ENCODE assay signal across 23 cellular contexts in genomic region chr11:118521892-118522311, GRCh38. TPM values are rescaled to one million over a fixed set of nuclear protein-coding genes. Genes with fewer than 3 reads are reported as not detected.
DNase-seq lines count a peak whose midpoint lies in the region; ATAC-seq and TF ChIP-seq lines count a peak whose summit lies in the region.
"Had no signal": no experiment of that assay in that cellular context is flagged by ENCODE, and none has a peak within 500 bp of the region (broad histone marks: within the 10 kb centered on the region; RNA-seq: fewer than 3 reads in every experiment).

No MANE protein-coding gene starts in this region.

- peaks cover 8% of the 10 kb centered on the region for H3K4me1 Mint-ChIP-seq in activated B cell treated with CpG ODN at 0.5 μM for 24 hours
- H3K4me1 Mint-ChIP-seq: activated CD8-positive, alpha-beta memory T cell treated with anti-CD3 and anti-CD28 coated beads, Interleukin-2, amount 10 ng/mL, durations not matched to agents 7 days and 5 days had no signal

- CTCF ChIA-PET in activated B cell treated with CpG ODN at 0.5 μM for 24 hours (lab: Charles Lee), result no interaction called here

- no peak overlapping the region for H3K4me3 Mint-ChIP-seq in activated B cell treated with CpG ODN at 0.5 μM for 24 hours
- H3K4me3 Mint-ChIP-seq: activated CD8-positive, alpha-beta memory T cell treated with anti-CD3 and anti-CD28 coated beads, Interleukin-2, amount 10 ng/mL, durations not matched to agents 7 days and 5 days; CD8-positive, alpha-beta T cell had no signal

- no peaks in the 10 kb centered on the region for H3K27me3 ChIP-seq in right cardiac atrium (ENCODE audit: control insufficient read depth, insufficient read depth)
- H3K27me3 ChIP-seq in right atrium auricular region, result no peaks in the 10 kb centered on the region
- no peaks in the 10 kb centered on the region for H3K27me3 ChIP-seq in upper lobe of right lung
- H3K27me3 ChIP-seq: dorsolateral prefrontal cortex, right lobe of liver had no signal

- H3K9me3 ChIP-seq in right cardiac atrium (ENCODE audit: control insufficient read depth, low read length) (no peaks in the 10 kb centered on the region), right atrium auricular region (no peaks in the 10 kb centered on the region), upper lobe of right lung (no peaks in the 10 kb centered on the region)
- H3K9me3 ChIP-seq: mucosa of descending colon, right lobe of liver had no signal

- DNase-seq in right cardiac atrium, result no peak
- no peak for DNase-seq in right atrium auricular region (ENCODE audit: low spot score)
- DNase-seq in activated B cell treated with CpG ODN at 0.5 μM for 24 hours, result no peak
- DNase-seq in upper lobe of right lung, result no peak
- no peak for DNase-seq in Ammon's horn (ENCODE audit: low spot score)
- DNase-seq in middle frontal gyrus (ENCODE audit: extremely low spot score, low spot score), result no peak
- DNase-seq in occipital lobe (lab: John Stamatoyannopoulos, UW), result no peak
- DNase-seq: activated CD8-positive, alpha-beta memory T cell treated with anti-CD3 and anti-CD28 coated beads, Interleukin-2, amount 10 ng/mL, durations not matched to agents 7 days and 5 days; activated gamma-delta T cell; CD8-positive, alpha-beta T cell; DND-41; dorsolateral prefrontal cortex; erythroblast; GM23248; left colon; mucosa of descending colon; NCI-H1048; NCI-H2081; NCI-H510A treated with DMSO at 0.1 percent for 48 hours; right lobe of liver; stimulated activated CD4-positive, alpha-beta T cell treated with anti-CD3 and anti-CD28 coated beads, Interleukin-2, amount 100 ng/mL, for 24 hours had no signal

- peaks cover 58% of the 10 kb centered on the region for H3K36me3 Mint-ChIP-seq in activated B cell treated with CpG ODN at 0.5 μM for 24 hours (ENCODE audit: low read depth)

- POLR2A ChIA-PET in activated B cell treated with CpG ODN at 0.5 μM for 24 hours (lab: Charles Lee), result no interaction called here

- H3K4me3 ChIP-seq in right cardiac atrium (ENCODE audit: low read length), result no peak overlapping the region
- no peak overlapping the region for H3K4me3 ChIP-seq in right atrium auricular region
- no peak overlapping the region for H3K4me3 ChIP-seq in upper lobe of right lung
- H3K4me3 ChIP-seq: dorsolateral prefrontal cortex, GM23248, mucosa of descending colon, right lobe of liver had no signal

- H3K9me3 Mint-ChIP-seq in activated B cell treated with CpG ODN at 0.5 μM for 24 hours, result no peaks in the 10 kb centered on the region
- H3K9me3 Mint-ChIP-seq: CD8-positive, alpha-beta T cell had no signal

- WGBS in right cardiac atrium, result 57% methylated on average over 13 of the region's 13 CpGs

- intact Hi-C loops in right cardiac atrium (cut with DNase I) (no loop called here), activated B cell treated with CpG ODN at 0.5 μM for 24 hours (cut with micrococcal nuclease) (no loop called here), upper lobe of right lung (cut with DNase I) (no loop called here)

- no peak overlapping the region for H3K27ac ChIP-seq in right cardiac atrium (ENCODE audit: low read length)
- H3K27ac ChIP-seq in right atrium auricular region, result peak overlapping the region in 1 of 2 donors; percentile 42
- H3K27ac ChIP-seq in upper lobe of right lung, result no peak overlapping the region
- H3K27ac ChIP-seq: GM23248 had no signal

- H3K27me3 Mint-ChIP-seq in activated B cell treated with CpG ODN at 0.5 μM for 24 hours, result no peaks in the 10 kb centered on the region
- H3K27me3 Mint-ChIP-seq: activated CD8-positive, alpha-beta memory T cell treated with anti-CD3 and anti-CD28 coated beads, Interleukin-2, amount 10 ng/mL, durations not matched to agents 7 days and 5 days had no signal

- peak overlapping the region; percentile 1 for H3K27ac Mint-ChIP-seq in activated B cell treated with CpG ODN at 0.5 μM for 24 hours
- H3K27ac Mint-ChIP-seq: activated CD8-positive, alpha-beta memory T cell treated with anti-CD3 and anti-CD28 coated beads, Interleukin-2, amount 10 ng/mL, durations not matched to agents 7 days and 5 days had no signal

- ATAC-seq in right cardiac atrium (peak; percentile 42 to 44), HG03432 (IDR thresholded peaks at IDR 0.05; ENCODE audit: unreplicated experiment) (peak; percentile 57), activated B cell treated with CpG ODN at 0.5 μM for 24 hours (ENCODE audit: low read depth) (peak; percentile 78), upper lobe of right lung (peak; percentile 35)
- ATAC-seq: activated CD8-positive, alpha-beta memory T cell treated with anti-CD3 and anti-CD28 coated beads, Interleukin-2, amount 10 ng/mL, durations not matched to agents 7 days and 5 days; CD8-positive, alpha-beta T cell; left colon; mucosa of descending colon; right lobe of liver had no signal

- H3K4me1 ChIP-seq in right cardiac atrium (ENCODE audit: control insufficient read depth, insufficient read depth, low read length) (no peaks in the 10 kb centered on the region), right atrium auricular region (peaks cover 0 to 23% of the 10 kb centered on the region in 2 donors), upper lobe of right lung (peaks cover 11% of the 10 kb centered on the region)

- TF ChIP-seq CTCF in right atrium auricular region (IDR thresholded peaks at IDR 0.05) (no peak), activated B cell treated with CpG ODN at 0.5 μM for 24 hours (IDR thresholded peaks at IDR 0.05) (no peak), upper lobe of right lung (IDR thresholded peaks at IDR 0.05) (no peak)

- H3K36me3 ChIP-seq in right atrium auricular region (peaks cover 44% of the 10 kb centered on the region), upper lobe of right lung (peaks cover 61% of the 10 kb centered on the region)

RNA-seq across cellular contexts. Expression of gene TTC36, which starts 5.4 kb away (rescaled TPM):
- total RNA-seq in right cardiac atrium (under 1 TPM in 3 of 4 donors, not detected in 1; 0.31 to 0.63 (median 0.56) TPM), right atrium auricular region (under 1 TPM in 1 of 2 donors, not detected in 1; 0.89 TPM), activated B cell treated with CpG ODN at 0.5 μM for 24 hours (0.32 and 0.44 TPM in 2 replicates), upper lobe of right lung (1.9 TPM), occipital lobe (2.7 TPM)
- 0.61 TPM for polyA plus RNA-seq in right cardiac atrium
- total RNA-seq: SK-MEL-5 had no signal

RNA-seq across cellular contexts. Expression of gene TMEM25, which starts 9.1 kb away (rescaled TPM):
- total RNA-seq in right cardiac atrium (10 to 100 TPM; 11.6 to 16.1 (median 14.7) TPM), right atrium auricular region (10 to 100 TPM; 15.6 to 16.5 TPM), activated B cell treated with CpG ODN at 0.5 μM for 24 hours (9.4 and 12.5 TPM in 2 replicates), upper lobe of right lung (26.3 TPM), occipital lobe (40.7 TPM)
- 8.7 TPM for polyA plus RNA-seq in right cardiac atrium
- total RNA-seq: SK-MEL-5 had no signal

RNA-seq across cellular contexts. Expression of gene IFT46, which starts 43.8 kb away (rescaled TPM):
- 10 to 100 TPM; 15.2 to 27.4 (median 20.1) TPM for total RNA-seq in right cardiac atrium
- polyA plus RNA-seq in right cardiac atrium, result 21.6 TPM
- 10 to 100 TPM; 19.3 to 26.1 TPM for total RNA-seq in right atrium auricular region
- total RNA-seq in activated B cell treated with CpG ODN at 0.5 μM for 24 hours, result 13.8 and 13.9 TPM in 2 replicates
- 18.2 TPM for total RNA-seq in upper lobe of right lung
- 51.9 TPM for total RNA-seq in occipital lobe

RNA-seq across cellular contexts. Expression of gene ARCN1, which starts 50.3 kb away (rescaled TPM):
- 100 to 1,000 TPM in 2 of 4 donors, 10 to 100 TPM in 2; 90.3 to 138 (median 101) TPM for total RNA-seq in right cardiac atrium
- polyA plus RNA-seq in right cardiac atrium, result 69.1 TPM
- total RNA-seq in right atrium auricular region, result 100 to 1,000 TPM; 103 to 111 TPM
- total RNA-seq in activated B cell treated with CpG ODN at 0.5 μM for 24 hours, result 91.3 and 94.7 TPM in 2 replicates
- total RNA-seq in upper lobe of right lung, result 120 TPM
- 73.9 TPM for total RNA-seq in occipital lobe
